1 cellular context compared by ENCODE assay signal in genomic region chr1:113683384-113684152, GRCh38.
TF ChIP-seq lines count a peak whose summit lies in the region.

No MANE protein-coding gene starts in this region.

TF ChIP-seq in GM23338, 12 proteins besides CTCF, POLR2A, EP300 and RAD21 (continued from another document):
- TF ChIP-seq, protein P1, sequence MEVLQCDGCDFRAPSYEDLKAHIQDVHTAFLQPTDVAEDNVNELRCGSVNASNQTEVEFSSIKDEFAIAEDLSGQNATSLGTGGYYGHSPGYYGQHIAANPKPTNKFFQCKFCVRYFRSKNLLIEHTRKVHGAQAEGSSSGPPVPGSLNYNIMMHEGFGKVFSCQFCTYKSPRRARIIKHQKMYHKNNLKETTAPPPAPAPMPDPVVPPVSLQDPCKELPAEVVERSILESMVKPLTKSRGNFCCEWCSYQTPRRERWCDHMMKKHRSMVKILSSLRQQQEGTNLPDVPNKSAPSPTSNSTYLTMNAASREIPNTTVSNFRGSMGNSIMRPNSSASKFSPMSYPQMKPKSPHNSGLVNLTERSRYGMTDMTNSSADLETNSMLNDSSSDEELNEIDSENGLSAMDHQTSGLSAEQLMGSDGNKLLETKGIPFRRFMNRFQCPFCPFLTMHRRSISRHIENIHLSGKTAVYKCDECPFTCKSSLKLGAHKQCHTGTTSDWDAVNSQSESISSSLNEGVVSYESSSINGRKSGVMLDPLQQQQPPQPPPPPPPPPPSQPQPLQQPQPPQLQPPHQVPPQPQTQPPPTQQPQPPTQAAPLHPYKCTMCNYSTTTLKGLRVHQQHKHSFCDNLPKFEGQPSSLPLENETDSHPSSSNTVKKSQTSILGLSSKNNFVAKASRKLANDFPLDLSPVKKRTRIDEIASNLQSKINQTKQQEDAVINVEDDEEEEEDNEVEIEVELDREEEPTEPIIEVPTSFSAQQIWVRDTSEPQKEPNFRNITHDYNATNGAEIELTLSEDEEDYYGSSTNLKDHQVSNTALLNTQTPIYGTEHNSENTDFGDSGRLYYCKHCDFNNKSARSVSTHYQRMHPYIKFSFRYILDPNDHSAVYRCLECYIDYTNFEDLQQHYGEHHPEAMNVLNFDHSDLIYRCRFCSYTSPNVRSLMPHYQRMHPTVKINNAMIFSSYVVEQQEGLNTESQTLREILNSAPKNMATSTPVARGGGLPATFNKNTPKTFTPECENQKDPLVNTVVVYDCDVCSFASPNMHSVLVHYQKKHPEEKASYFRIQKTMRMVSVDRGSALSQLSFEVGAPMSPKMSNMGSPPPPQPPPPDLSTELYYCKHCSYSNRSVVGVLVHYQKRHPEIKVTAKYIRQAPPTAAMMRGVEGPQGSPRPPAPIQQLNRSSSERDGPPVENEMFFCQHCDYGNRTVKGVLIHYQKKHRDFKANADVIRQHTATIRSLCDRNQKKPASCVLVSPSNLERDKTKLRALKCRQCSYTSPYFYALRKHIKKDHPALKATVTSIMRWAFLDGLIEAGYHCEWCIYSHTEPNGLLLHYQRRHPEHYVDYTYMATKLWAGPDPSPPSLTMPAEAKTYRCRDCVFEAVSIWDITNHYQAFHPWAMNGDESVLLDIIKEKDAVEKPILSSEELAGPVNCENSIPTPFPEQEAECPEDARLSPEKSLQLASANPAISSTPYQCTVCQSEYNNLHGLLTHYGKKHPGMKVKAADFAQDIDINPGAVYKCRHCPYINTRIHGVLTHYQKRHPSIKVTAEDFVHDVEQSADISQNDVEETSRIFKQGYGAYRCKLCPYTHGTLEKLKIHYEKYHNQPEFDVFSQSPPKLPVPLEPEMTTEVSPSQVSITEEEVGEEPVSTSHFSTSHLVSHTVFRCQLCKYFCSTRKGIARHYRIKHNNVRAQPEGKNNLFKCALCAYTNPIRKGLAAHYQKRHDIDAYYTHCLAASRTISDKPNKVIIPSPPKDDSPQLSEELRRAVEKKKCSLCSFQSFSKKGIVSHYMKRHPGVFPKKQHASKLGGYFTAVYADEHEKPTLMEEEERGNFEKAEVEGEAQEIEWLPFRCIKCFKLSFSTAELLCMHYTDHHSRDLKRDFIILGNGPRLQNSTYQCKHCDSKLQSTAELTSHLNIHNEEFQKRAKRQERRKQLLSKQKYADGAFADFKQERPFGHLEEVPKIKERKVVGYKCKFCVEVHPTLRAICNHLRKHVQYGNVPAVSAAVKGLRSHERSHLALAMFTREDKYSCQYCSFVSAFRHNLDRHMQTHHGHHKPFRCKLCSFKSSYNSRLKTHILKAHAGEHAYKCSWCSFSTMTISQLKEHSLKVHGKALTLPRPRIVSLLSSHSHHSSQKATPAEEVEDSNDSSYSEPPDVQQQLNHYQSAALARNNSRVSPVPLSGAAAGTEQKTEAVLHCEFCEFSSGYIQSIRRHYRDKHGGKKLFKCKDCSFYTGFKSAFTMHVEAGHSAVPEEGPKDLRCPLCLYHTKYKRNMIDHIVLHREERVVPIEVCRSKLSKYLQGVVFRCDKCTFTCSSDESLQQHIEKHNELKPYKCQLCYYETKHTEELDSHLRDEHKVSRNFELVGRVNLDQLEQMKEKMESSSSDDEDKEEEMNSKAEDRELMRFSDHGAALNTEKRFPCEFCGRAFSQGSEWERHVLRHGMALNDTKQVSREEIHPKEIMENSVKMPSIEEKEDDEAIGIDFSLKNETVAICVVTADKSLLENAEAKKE (CRISPR knock-in tag; IDR thresholded peaks at IDR 0.05), result no peak
- TF ChIP-seq POLR2AphosphoS5 (IDR thresholded peaks at IDR 0.05; ENCODE audit: low read depth) (no peak), REST (IDR thresholded peaks at IDR 0.05; ENCODE audit: unreplicated experiment) (no peak), EZH2 (IDR thresholded peaks at IDR 0.05; ENCODE audit: low read depth, unreplicated experiment) (no peak), ZNF331 (CRISPR knock-in tag; IDR thresholded peaks at IDR 0.05; ENCODE audit: low read depth) (no peak), JUNB (IDR thresholded peaks at IDR 0.05; ENCODE audit: unreplicated experiment) (no peak)
